Comparison of ENCODE assay signal across 27 cellular contexts in the genomic region with DNA sequence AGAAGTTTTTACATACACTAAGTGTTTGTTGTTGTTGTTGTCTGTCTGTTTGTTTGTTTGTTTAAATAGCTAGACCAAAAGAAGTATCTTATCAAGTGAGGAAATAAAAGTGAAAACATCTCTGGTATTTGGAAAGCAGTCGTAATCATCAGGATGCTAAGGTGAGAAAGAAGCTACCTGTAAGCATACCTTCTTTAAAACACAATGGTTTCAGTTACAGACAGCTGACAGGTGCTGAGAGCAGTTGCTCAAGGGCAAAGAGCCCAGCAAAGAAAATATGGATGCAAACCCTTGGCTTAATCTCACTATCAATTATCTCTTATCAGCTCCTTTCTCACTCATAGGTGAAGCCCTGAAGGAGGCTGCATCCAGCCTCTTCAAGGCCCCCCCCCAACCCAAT.
"Had no signal": no experiment of that assay in that cellular context is flagged by ENCODE, and none has a peak within 500 bp of the region (broad histone marks: within the 10 kb centered on the region; RNA-seq: fewer than 3 reads in every experiment).

No MANE protein-coding gene starts in this region.

- H3K4me3 Mint-ChIP-seq: activated CD4-positive, alpha-beta memory T cell treated with anti-CD3 and anti-CD28 coated beads, Interleukin-2, amount 10 ng/mL, durations not matched to agents 7 days and 5 days; activated CD4-positive, alpha-beta T cell treated with anti-CD3 and anti-CD28 coated beads, Interleukin-2, amount 10 ng/mL, durations not matched to agents 7 days and 5 days; activated naive CD4-positive, alpha-beta T cell treated with anti-CD3 and anti-CD28 coated beads, Interleukin-2, amount 10 ng/mL, durations not matched to agents 7 days and 5 days; activated naive CD8-positive, alpha-beta T cell; activated T-cell treated with anti-CD3 and anti-CD28 coated beads, Interleukin-2, amount 50 U/mL, for 24 hours; activated T-cell treated with anti-CD3 and anti-CD28 coated beads, Interleukin-2, amount 50 U/mL, for 72 hours; central memory CD8-positive, alpha-beta T cell; effector memory CD8-positive, alpha-beta T cell had no signal

- H3K27me3 ChIP-seq: brain microvascular endothelial cell, esophagus muscularis mucosa, gastrocnemius medialis had no signal

- H3K27me3 Mint-ChIP-seq: activated naive CD8-positive, alpha-beta T cell; activated T-cell treated with anti-CD3 and anti-CD28 coated beads, Interleukin-2, amount 50 U/mL, for 24 hours had no signal

- H3K4me3 ChIP-seq: coronary artery, esophagus muscularis mucosa, gastrocnemius medialis, heart left ventricle had no signal

- H3K36me3 ChIP-seq: brain microvascular endothelial cell, esophagus muscularis mucosa, gastrocnemius medialis, heart left ventricle had no signal

- H3K27ac Mint-ChIP-seq: activated CD4-positive, alpha-beta memory T cell treated with anti-CD3 and anti-CD28 coated beads, Interleukin-2, amount 10 ng/mL, durations not matched to agents 7 days and 5 days; activated CD4-positive, alpha-beta T cell treated with anti-CD3 and anti-CD28 coated beads, Interleukin-2, amount 10 ng/mL, durations not matched to agents 7 days and 5 days; activated naive CD4-positive, alpha-beta T cell treated with anti-CD3 and anti-CD28 coated beads, Interleukin-2, amount 10 ng/mL, durations not matched to agents 7 days and 5 days; activated naive CD8-positive, alpha-beta T cell; activated T-cell treated with anti-CD3 and anti-CD28 coated beads, Interleukin-2, amount 50 U/mL, for 24 hours; activated T-cell treated with anti-CD3 and anti-CD28 coated beads, Interleukin-2, amount 50 U/mL, for 72 hours; effector memory CD8-positive, alpha-beta T cell had no signal

- H3K4me1 ChIP-seq: esophagus muscularis mucosa, foreskin keratinocyte, gastrocnemius medialis, heart left ventricle had no signal

- ATAC-seq: activated T-cell treated with anti-CD3 and anti-CD28 coated beads, Interleukin-2, amount 50 U/mL, for 72 hours; effector memory CD8-positive, alpha-beta T cell; foreskin keratinocyte; gastrocnemius medialis; heart left ventricle had no signal

- H3K9me3 Mint-ChIP-seq: activated CD4-positive, alpha-beta memory T cell treated with anti-CD3 and anti-CD28 coated beads, Interleukin-2, amount 10 ng/mL, durations not matched to agents 7 days and 5 days; activated CD4-positive, alpha-beta T cell treated with anti-CD3 and anti-CD28 coated beads, Interleukin-2, amount 10 ng/mL, durations not matched to agents 7 days and 5 days; activated naive CD4-positive, alpha-beta T cell treated with anti-CD3 and anti-CD28 coated beads, Interleukin-2, amount 10 ng/mL, durations not matched to agents 7 days and 5 days; activated T-cell treated with anti-CD3 and anti-CD28 coated beads, Interleukin-2, amount 50 U/mL, for 24 hours; activated T-cell treated with anti-CD3 and anti-CD28 coated beads, Interleukin-2, amount 50 U/mL, for 72 hours; central memory CD8-positive, alpha-beta T cell; effector memory CD8-positive, alpha-beta T cell had no signal

- DNase-seq: activated CD4-positive, alpha-beta memory T cell treated with anti-CD3 and anti-CD28 coated beads, Interleukin-2, amount 10 ng/mL, durations not matched to agents 7 days and 5 days; activated CD4-positive, alpha-beta T cell treated with anti-CD3 and anti-CD28 coated beads for 1 hour; activated CD4-positive, alpha-beta T cell treated with anti-CD3 and anti-CD28 coated beads for 4 hours; activated CD4-positive, alpha-beta T cell treated with anti-CD3 and anti-CD28 coated beads, Interleukin-2, amount 10 ng/mL, durations not matched to agents 7 days and 5 days; activated CD4-positive, alpha-beta T cell treated with anti-CD3 and anti-CD28 coated beads, Interleukin-2, amount 50 U/mL, for 4 hours; activated CD8-positive, alpha-beta memory T cell treated with anti-CD3 and anti-CD28 coated beads, Interleukin-2, amount 50 U/mL, for 48 hours; activated gamma-delta T cell; activated naive CD4-positive, alpha-beta T cell; activated naive CD4-positive, alpha-beta T cell treated with anti-CD3 and anti-CD28 coated beads, Interleukin-2, amount 10 ng/mL, durations not matched to agents 7 days and 5 days; activated T-cell treated with anti-CD3 and anti-CD28 coated beads for 4 hours; activated T-cell treated with anti-CD3 and anti-CD28 coated beads, Interleukin-2, amount 50 U/mL, for 24 hours; activated T-cell treated with anti-CD3 and anti-CD28 coated beads, Interleukin-2, amount 50 U/mL, for 72 hours; amniotic stem cell; anterior cingulate cortex; brain microvascular endothelial cell; dermis blood vessel endothelial cell; effector CD4-positive, alpha-beta T cell; effector memory CD8-positive, alpha-beta T cell; foreskin keratinocyte; gastrocnemius medialis; glutamatergic neuron; heart left ventricle; T-helper 2 cell had no signal

- H3K9me3 ChIP-seq: esophagus muscularis mucosa, gastrocnemius medialis, heart left ventricle had no signal

- H3K27ac ChIP-seq: brain microvascular endothelial cell, coronary artery, esophagus muscularis mucosa, foreskin keratinocyte, gastrocnemius medialis, heart left ventricle had no signal

- H3K4me1 Mint-ChIP-seq: activated CD4-positive, alpha-beta memory T cell treated with anti-CD3 and anti-CD28 coated beads, Interleukin-2, amount 10 ng/mL, durations not matched to agents 7 days and 5 days; activated CD4-positive, alpha-beta T cell treated with anti-CD3 and anti-CD28 coated beads, Interleukin-2, amount 10 ng/mL, durations not matched to agents 7 days and 5 days; activated naive CD4-positive, alpha-beta T cell treated with anti-CD3 and anti-CD28 coated beads, Interleukin-2, amount 10 ng/mL, durations not matched to agents 7 days and 5 days; central memory CD8-positive, alpha-beta T cell had no signal

- H3K36me3 Mint-ChIP-seq: activated naive CD4-positive, alpha-beta T cell treated with anti-CD3 and anti-CD28 coated beads, Interleukin-2, amount 10 ng/mL, durations not matched to agents 7 days and 5 days; activated naive CD8-positive, alpha-beta T cell had no signal
